ENCODE assay signal across 8 cellular contexts in genomic region chr4:76950052-76950845, GRCh38. TPM values are rescaled to one million over a fixed set of nuclear protein-coding genes. Genes with fewer than 3 reads are reported as not detected.
DNase-seq lines count a peak whose midpoint lies in the region; ATAC-seq, FAIRE-seq and TF ChIP-seq lines count a peak whose summit lies in the region.

No MANE protein-coding gene starts in this region.

- peak overlapping the region; percentile 74 for H3K9ac ChIP-seq in HepG2 (ENCODE audit: insufficient read depth, low read depth, low read length)

- H3K27me3 Mint-ChIP-seq in activated CD4-positive, alpha-beta T cell treated with anti-CD3 and anti-CD28 coated beads, Interleukin-2, amount 10 ng/mL, durations not matched to agents 7 days and 5 days, result peaks cover 57% of the 10 kb centered on the region

- peak; percentile 68 for DNase-seq in GM03348 (ENCODE audit: low spot score)
- peak; percentile 23 to 33 for DNase-seq in Kasumi-1 (lab: John Stamatoyannopoulos, UW)
- DNase-seq in activated CD4-positive, alpha-beta T cell treated with anti-CD3 and anti-CD28 coated beads, Interleukin-2, amount 10 ng/mL, durations not matched to agents 7 days and 5 days, result peak; percentile 30
- peak; percentile 39 for DNase-seq in dedifferentiated amniotic fluid mesenchymal stem cell (ENCODE audit: extremely low spot score)
- DNase-seq in HepG2 (ENCODE audit: low spot score), result peak; percentile 25
- DNase-seq in stimulated activated CD4-positive, alpha-beta T cell treated with anti-CD3 and anti-CD28 coated beads, Interleukin-4, amount 100 ng/mL, for 48 hours (ENCODE audit: low read depth in 2 of 2), result peak; percentile 28 to 44
- no peak for DNase-seq in NCI-H2196 treated with DMSO at 0.1 percent for 48 hours (lab: John Stamatoyannopoulos, UW; ENCODE audit: unreplicated experiment)

- no peaks in the 10 kb centered on the region for H3K27me3 ChIP-seq in HepG2 (ENCODE audit: control insufficient read depth in 1 of 2, insufficient read depth in 2 of 2, low read length in 2 of 2)

- H3K4me1 Mint-ChIP-seq in activated CD4-positive, alpha-beta T cell treated with anti-CD3 and anti-CD28 coated beads, Interleukin-2, amount 10 ng/mL, durations not matched to agents 7 days and 5 days, result peaks cover 15% of the 10 kb centered on the region

- no TSS peak for BruUV-seq in HepG2 (replicated peaks; lab: Mats Ljungman, UMichigan)

- peak overlapping the region; percentile 75 for H3K4me3 Mint-ChIP-seq in activated CD4-positive, alpha-beta T cell treated with anti-CD3 and anti-CD28 coated beads, Interleukin-2, amount 10 ng/mL, durations not matched to agents 7 days and 5 days

- intact Hi-C loops in HepG2 (cut with micrococcal nuclease; ENCODE audit: unreplicated experiment), result loop anchor here (2.0 kb wide), 2 partner anchors 95 to 253 kb away; no protein-coding TSS in a partner anchor

- ATAC-seq in GM21723 (IDR thresholded peaks at IDR 0.05; ENCODE audit: unreplicated experiment) (peak; percentile 33), HepG2 (peak; percentile 29)

- no peak overlapping the region for H2AFZ ChIP-seq in HepG2 (ENCODE audit: low read length)

- peaks cover 29% of the 10 kb centered on the region for H3K4me1 ChIP-seq in HepG2 (ENCODE audit: insufficient read depth, low read length)

- POLR2A ChIA-PET in activated CD4-positive, alpha-beta T cell treated with anti-CD3 and anti-CD28 coated beads, Interleukin-2, amount 10 ng/mL, durations not matched to agents 7 days and 5 days (lab: Charles Lee), result no interaction called here
- POLR2A ChIA-PET in HepG2 (lab: Yijun Ruan, JAX), result interaction anchor here (1.0 to 3.2 kb wide), 8 partner anchors 13 to 125 kb away, joined by 3 to 15 read pairs (median 6); partner anchors contain the start of genes CCNI and SOWAHB

- H3K36me3 ChIP-seq in HepG2 (replicated peaks in 1 of 2; ENCODE audit: control insufficient read depth in 1 of 2, insufficient read depth in 2 of 2, low read length in 2 of 2), result no peaks in the 10 kb centered on the region

- CTCF ChIA-PET in activated CD4-positive, alpha-beta T cell treated with anti-CD3 and anti-CD28 coated beads, Interleukin-2, amount 10 ng/mL, durations not matched to agents 7 days and 5 days (lab: Charles Lee), result interaction anchor here (1.1 kb wide), 1 partner anchor 37 kb away, joined by 3 read pairs; no protein-coding TSS in a partner anchor
- CTCF ChIA-PET in HepG2 (lab: Yijun Ruan, JAX; ENCODE audit: low intra/inter-chr PET ratio, low total read pairs), result no interaction called here

- H3K27ac ChIP-seq in HepG2 (ENCODE audit: extremely low read length, insufficient read depth, low read length), result peak overlapping the region; percentile 82

- H3K9me3 Mint-ChIP-seq in activated CD4-positive, alpha-beta T cell treated with anti-CD3 and anti-CD28 coated beads, Interleukin-2, amount 10 ng/mL, durations not matched to agents 7 days and 5 days, result no peaks in the 10 kb centered on the region

- TF ChIP-seq CTCF in HepG2 (CRISPR knock-in tag; IDR thresholded peaks at IDR 0.05), result peak; percentile 57

- no peak for TF ChIP-seq POLR2A in HepG2 (IDR thresholded peaks at IDR 0.05; ENCODE audit: insufficient read depth in 1 of 2, low read depth in 2 of 2, low read length in 2 of 2)

- no peaks in the 10 kb centered on the region for H3K36me3 Mint-ChIP-seq in activated CD4-positive, alpha-beta T cell treated with anti-CD3 and anti-CD28 coated beads, Interleukin-2, amount 10 ng/mL, durations not matched to agents 7 days and 5 days (ENCODE audit: low read depth)

- peaks cover 48% of the 10 kb centered on the region for H3K79me2 ChIP-seq in HepG2 (ENCODE audit: insufficient read depth, low read length)

- peak overlapping the region; percentile 88 to 94 (median 92) for H3K4me3 ChIP-seq in HepG2 (replicated peaks in 1 of 3; ENCODE audit: insufficient read depth in 1 of 3, low read depth in 2 of 3, low read length in 3 of 3)

- no peaks in the 10 kb centered on the region for H3K9me3 ChIP-seq in HepG2 (ENCODE audit: low read length)

- no peak for TF ChIP-seq RAD21 in HepG2 (CRISPR knock-in tag; IDR thresholded peaks at IDR 0.05)

- in situ Hi-C loops in HepG2 (cut with HindIII; ENCODE audit: extremely low pct_ligation_motif_present, low pct_unique_long_range_greater_than_20kb), result no loop called here

- peak overlapping the region; percentile 36 for H3K27ac Mint-ChIP-seq in activated CD4-positive, alpha-beta T cell treated with anti-CD3 and anti-CD28 coated beads, Interleukin-2, amount 10 ng/mL, durations not matched to agents 7 days and 5 days

- no peak for TF ChIP-seq EP300 in HepG2 (IDR thresholded peaks at IDR 0.05; ENCODE audit: low read depth in 2 of 2, low read length in 2 of 2)
- no peak for TF ChIP-seq EP300 in HepG2 (CRISPR knock-in tag; IDR thresholded peaks at IDR 0.05; ENCODE audit: borderline replicate concordance)

- FAIRE-seq in HepG2 (lab: Jason Lieb, UNC), result no peak

- H4K20me1 ChIP-seq in HepG2 (ENCODE audit: insufficient read depth, low read length), result no peaks in the 10 kb centered on the region

- WGBS in HepG2 (ENCODE audit: low lambda C conversion rate), result under 1% methylated on average over 26 of the region's 64 CpGs

- H3K4me2 ChIP-seq in HepG2 (ENCODE audit: low read depth, low read length), result peak overlapping the region; percentile 90

TF ChIP-seq in HepG2, 621 proteins besides CTCF, POLR2A, EP300 and RAD21 (continues in another document):
- TF ChIP-seq SAFB2 (CRISPR knock-in tag; IDR thresholded peaks at IDR 0.05; ENCODE audit: borderline replicate concordance, low read depth), result no peak; the same call in 1 of the 2 replicates

RNA-seq across cellular contexts. Expression of gene SEPTIN11, which starts 0.7 kb away (rescaled TPM):
- 10 to 100 TPM; 23.4 to 24.5 TPM for total RNA-seq in activated CD4-positive, alpha-beta T cell treated with anti-CD3 and anti-CD28 coated beads, Interleukin-2, amount 10 ng/mL, durations not matched to agents 7 days and 5 days
- 47.3 and 87.4 TPM in 2 replicates for total RNA-seq in HepG2 (2016; rRNA removed; fragmentation: Illumina TruSeq; extraction: Trizol)
- total RNA-seq in HepG2 (2016; cell fraction: cytosol; rRNA removed; fragmentation: Illumina TruSeq; extraction: Trizol; ENCODE audit: low read depth), result 10.8 TPM in 2 replicates
- 49.8 and 80.6 TPM in 2 replicates for total RNA-seq in HepG2 (2016; cell fraction: insoluble cytoplasmic fraction; rRNA removed; fragmentation: Illumina TruSeq; extraction: Trizol)
- 19.7 and 19.9 TPM in 2 replicates for total RNA-seq in HepG2 (2016; cell fraction: membrane; rRNA removed; fragmentation: Illumina TruSeq; extraction: Trizol)
- total RNA-seq in HepG2 (2016; cell fraction: nucleus; rRNA removed; fragmentation: Illumina TruSeq; extraction: Trizol), result 41.4 and 41.7 TPM in 2 replicates
- 19.8 and 28.9 TPM in 2 replicates for polyA plus RNA-seq in HepG2 (2011; rRNA removed)
- polyA plus RNA-seq in HepG2 (2011; cell fraction: cytosol; rRNA removed), result 13.4 and 18.3 TPM in 2 replicates
- 6.3 and 10.6 TPM in 2 replicates for polyA plus RNA-seq in HepG2 (2011; cell fraction: nucleus; rRNA removed)
- 17.3 and 20.0 TPM in 2 replicates for polyA plus RNA-seq in HepG2 (2012)
- 1.9 and 2.0 TPM in 2 replicates for polyA plus RNA-seq in HepG2 (2016; cell fraction: cytosol; fragmentation: Illumina TruSeq; extraction: Trizol; ENCODE audit: low read depth)
- polyA plus RNA-seq in HepG2 (2016; cell fraction: insoluble cytoplasmic fraction; fragmentation: Illumina TruSeq; extraction: Trizol; ENCODE audit: low read depth), result 70.5 and 72.1 TPM in 2 replicates
- 6.4 and 8.0 TPM in 2 replicates for polyA plus RNA-seq in HepG2 (2016; cell fraction: membrane; fragmentation: Illumina TruSeq; extraction: Trizol; ENCODE audit: low read depth)
- 29.0 and 42.3 TPM in 2 replicates for polyA plus RNA-seq in HepG2 (2016; cell fraction: nucleus; fragmentation: Illumina TruSeq; extraction: Trizol; ENCODE audit: insufficient read depth, low read depth)
- polyA minus RNA-seq in HepG2 (2011; rRNA and poly(A)+ RNA removed; ENCODE audit: low replicate concordance), result 5.8 and 22.8 TPM in 2 replicates
- 26.1 and 31.4 TPM in 2 replicates for polyA minus RNA-seq in HepG2 (2011; cell fraction: cytosol; rRNA and poly(A)+ RNA removed)
- 51.4 and 52.1 TPM in 2 replicates for polyA minus RNA-seq in HepG2 (2011; cell fraction: nucleus; rRNA and poly(A)+ RNA removed)

RNA-seq across cellular contexts. Expression of gene SOWAHB, which starts 52.3 kb away (rescaled TPM):
- not detected for total RNA-seq in activated CD4-positive, alpha-beta T cell treated with anti-CD3 and anti-CD28 coated beads, Interleukin-2, amount 10 ng/mL, durations not matched to agents 7 days and 5 days
- 0.27 and 0.51 TPM in 2 replicates for total RNA-seq in HepG2 (2016; rRNA removed; fragmentation: Illumina TruSeq; extraction: Trizol)
- total RNA-seq in HepG2 (2016; cell fraction: cytosol; rRNA removed; fragmentation: Illumina TruSeq; extraction: Trizol; ENCODE audit: low read depth), result not detected in 2 replicates
- 0.49 and 0.69 TPM in 2 replicates for total RNA-seq in HepG2 (2016; cell fraction: insoluble cytoplasmic fraction; rRNA removed; fragmentation: Illumina TruSeq; extraction: Trizol)
- 0.22 and 0.28 TPM in 2 replicates for total RNA-seq in HepG2 (2016; cell fraction: membrane; rRNA removed; fragmentation: Illumina TruSeq; extraction: Trizol)
- 0.41 and 0.56 TPM in 2 replicates for total RNA-seq in HepG2 (2016; cell fraction: nucleus; rRNA removed; fragmentation: Illumina TruSeq; extraction: Trizol)
- polyA plus RNA-seq in HepG2 (2011; rRNA removed), result 0.12 and 0.24 TPM in 2 replicates
- polyA plus RNA-seq in HepG2 (2011; cell fraction: cytosol; rRNA removed), result 0.08 and 0.26 TPM in 2 replicates
- 0.28 and 0.29 TPM in 2 replicates for polyA plus RNA-seq in HepG2 (2011; cell fraction: nucleus; rRNA removed)
- polyA plus RNA-seq in HepG2 (2012), result 0.05 and 0.08 TPM in 2 replicates
- not detected in 2 replicates for polyA plus RNA-seq in HepG2 (2016; cell fraction: cytosol; fragmentation: Illumina TruSeq; extraction: Trizol; ENCODE audit: low read depth)
- 0.24 and 0.35 TPM in 2 replicates for polyA plus RNA-seq in HepG2 (2016; cell fraction: insoluble cytoplasmic fraction; fragmentation: Illumina TruSeq; extraction: Trizol; ENCODE audit: low read depth)
- polyA plus RNA-seq in HepG2 (2016; cell fraction: membrane; fragmentation: Illumina TruSeq; extraction: Trizol; ENCODE audit: low read depth), result 0.06 TPM in 1 of 2 replicates, not detected in the other
- 0.23 and 0.32 TPM in 2 replicates for polyA plus RNA-seq in HepG2 (2016; cell fraction: nucleus; fragmentation: Illumina TruSeq; extraction: Trizol; ENCODE audit: insufficient read depth, low read depth)
- polyA minus RNA-seq in HepG2 (2011; rRNA and poly(A)+ RNA removed; ENCODE audit: low replicate concordance), result 0.20 TPM in 1 of 2 replicates, not detected in the other
- 0.44 and 0.49 TPM in 2 replicates for polyA minus RNA-seq in HepG2 (2011; cell fraction: cytosol; rRNA and poly(A)+ RNA removed)
- polyA minus RNA-seq in HepG2 (2011; cell fraction: nucleus; rRNA and poly(A)+ RNA removed), result 0.26 and 0.75 TPM in 2 replicates
